ENCODE assay signal across 11 cellular contexts in the genomic region with DNA sequence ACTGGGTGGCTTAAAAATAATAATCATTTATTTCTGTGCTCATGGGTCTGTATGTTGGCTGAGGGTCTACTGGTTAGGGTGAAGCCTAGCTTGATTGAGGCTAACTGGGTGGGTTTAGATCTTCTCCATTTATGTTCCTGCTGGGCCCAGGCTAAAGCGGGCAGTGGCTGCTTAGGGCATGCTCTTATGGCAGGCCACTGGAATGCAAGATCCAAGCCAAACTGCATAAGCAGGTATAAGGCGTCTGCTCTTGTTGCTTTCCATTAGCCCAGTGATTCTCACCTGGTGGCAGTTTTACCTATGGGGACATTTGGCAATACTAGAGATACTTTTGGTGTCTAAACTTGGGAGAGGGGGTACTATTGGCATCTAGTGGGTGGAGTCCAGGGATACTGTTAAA. TPM values are rescaled to one million over a fixed set of nuclear protein-coding genes. Genes with fewer than 3 reads are reported as not detected.
DNase-seq lines count a peak whose midpoint lies in the region; ATAC-seq and TF ChIP-seq lines count a peak whose summit lies in the region.
"Had no signal": no experiment of that assay in that cellular context is flagged by ENCODE, and none has a peak within 500 bp of the region (broad histone marks: within the 10 kb centered on the region; RNA-seq: fewer than 3 reads in every experiment).

No MANE protein-coding gene starts in this region.

- no peak overlapping the region for H2BK120ac ChIP-seq in neuronal stem cell (ENCODE audit: low read depth, low read length)

- H3K4me1 ChIP-seq in neutrophil (ENCODE audit: control insufficient read depth in 1 of 2, insufficient read depth in 1 of 2, low read depth in 1 of 2, low read length in 1 of 2) (peaks cover 29 to 39% of the 10 kb centered on the region in 2 experiments), neuronal stem cell (ENCODE audit: control insufficient read depth in 2 of 2, insufficient read depth in 1 of 2, low read depth in 1 of 2, low read length in 2 of 2) (peaks cover 6 to 7% of the 10 kb centered on the region in 2 donors), esophagus muscularis mucosa (peaks cover 62 to 93% (median 70%) of the 10 kb centered on the region in 4 donors)

- H3K27me3 Mint-ChIP-seq in CD4-positive, alpha-beta T cell: no peaks in the 10 kb centered on the region
- no peaks in the 10 kb centered on the region for H3K27me3 Mint-ChIP-seq in HFFc6 (ENCODE audit: insufficient read depth)
- no peaks in the 10 kb centered on the region for H3K27me3 Mint-ChIP-seq in chondrocyte (ENCODE audit: low read depth)

- H3K18ac ChIP-seq in neuronal stem cell (ENCODE audit: low read length): no peak overlapping the region

- DNase-seq in CD4-positive, alpha-beta T cell: no peak
- DNase-seq in HFFc6: no peak
- no peak for DNase-seq in chondrocyte (ENCODE audit: low spot score)
- no peak for DNase-seq in NCI-H146 treated with DMSO at 0.1 percent for 48 hours (lab: John Stamatoyannopoulos, UW; ENCODE audit: unreplicated experiment)
- DNase-seq in neuronal stem cell (ENCODE audit: low spot score): no peak
- DNase-seq in esophagus muscularis mucosa (ENCODE audit: extremely low spot score): no peak
- DNase-seq: activated CD4-positive, CD25-positive, alpha-beta regulatory T cell treated with anti-CD3 and anti-CD28 coated beads, Interleukin-2, amount 50 U/mL, for 72 hours; DMS79; NCI-H1694; pancreas had no signal

- no peaks in the 10 kb centered on the region for H3K9me3 ChIP-seq in CD4-positive, alpha-beta T cell (ENCODE audit: control insufficient read depth, low read length)
- H3K9me3 ChIP-seq in neutrophil (no peaks in the 10 kb centered on the region), neuronal stem cell (replicated peaks in 1 of 2; ENCODE audit: control insufficient read depth in 2 of 2, insufficient read depth in 1 of 2, low read depth in 1 of 2, low read length in 2 of 2) (peaks cover 0 to 37% of the 10 kb centered on the region in 2 donors), esophagus muscularis mucosa (no peaks in the 10 kb centered on the region)
- H3K9me3 ChIP-seq: pancreas had no signal

- peak overlapping the region; percentile 67 for H3K4me3 Mint-ChIP-seq in CD4-positive, alpha-beta T cell
- peak overlapping the region; percentile 23; the same call in 1 of the 2 replicates for H3K4me3 Mint-ChIP-seq in HFFc6
- H3K4me3 Mint-ChIP-seq in chondrocyte (ENCODE audit: unreplicated experiment): no peak overlapping the region

- WGBS in neuronal stem cell (ENCODE audit: extremely low coverage in 2 of 2, insufficient read length in 2 of 2, insufficient replicate concordance in 1 of 2), 2 donors: no CpG with 5 or more reads among the region's 2 CpGs
- 94% methylated on average over 2 of the region's 2 CpGs for WGBS in esophagus muscularis mucosa

- intact Hi-C loops in CD4-positive, alpha-beta T cell (cut with DNase I, micrococcal nuclease): no loop called here
- intact Hi-C loops in esophagus muscularis mucosa (cut with DNase I): no loop called here

- H3K36me3 Mint-ChIP-seq in CD4-positive, alpha-beta T cell (ENCODE audit: low read depth): peaks cover 22% of the 10 kb centered on the region
- peaks cover 39% of the 10 kb centered on the region for H3K36me3 Mint-ChIP-seq in HFFc6 (ENCODE audit: low read depth)
- H3K36me3 Mint-ChIP-seq in chondrocyte (ENCODE audit: low read depth): peaks cover 10% of the 10 kb centered on the region

- no peak overlapping the region for H4K91ac ChIP-seq in neuronal stem cell (ENCODE audit: low read depth, low read length, poor library complexity)

- no peak overlapping the region for H3K4ac ChIP-seq in neuronal stem cell (ENCODE audit: low read length)

- POLR2A ChIA-PET in CD4-positive, alpha-beta T cell (lab: Charles Lee): no interaction called here

- CTCF ChIA-PET in CD4-positive, alpha-beta T cell (lab: Charles Lee): no interaction called here

- H2AFZ ChIP-seq in neuronal stem cell (ENCODE audit: low read length): no peak overlapping the region

- no peak for TF ChIP-seq POLR2A in esophagus muscularis mucosa (IDR thresholded peaks at IDR 0.05; ENCODE audit: low read depth)

- H2BK5ac ChIP-seq in neuronal stem cell (ENCODE audit: low read length): no peak overlapping the region

- no peak overlapping the region for H2BK12ac ChIP-seq in neuronal stem cell (ENCODE audit: low read length)

- H3K79me1 ChIP-seq in neuronal stem cell (ENCODE audit: low read depth, low read length): no peaks in the 10 kb centered on the region

- H3K36me3 ChIP-seq in neutrophil (no peaks in the 10 kb centered on the region), neuronal stem cell (replicated peaks in 1 of 2; ENCODE audit: control insufficient read depth in 2 of 2, insufficient read depth in 2 of 2, low read length in 2 of 2) (peaks cover 0 to 95% of the 10 kb centered on the region in 2 donors), esophagus muscularis mucosa (peaks cover 0 to 13% (median 0%) of the 10 kb centered on the region in 4 donors)
- H3K36me3 ChIP-seq: pancreas had no signal

- TF ChIP-seq EP300 in esophagus muscularis mucosa (IDR thresholded peaks at IDR 0.05): no peak

- no peak overlapping the region for H4K8ac ChIP-seq in neuronal stem cell (ENCODE audit: low read depth, low read length)

- H3K9me3 Mint-ChIP-seq in CD4-positive, alpha-beta T cell: no peaks in the 10 kb centered on the region
- H3K9me3 Mint-ChIP-seq in HFFc6 (no peaks in the 10 kb centered on the region), chondrocyte (ENCODE audit: low read depth) (peaks cover 5% of the 10 kb centered on the region)

- TF ChIP-seq CTCF in CD4-positive, alpha-beta T cell (IDR thresholded peaks at IDR 0.05): no peak
- TF ChIP-seq CTCF in HFFc6 (IDR thresholded peaks at IDR 0.05) (no peak), chondrocyte (IDR thresholded peaks at IDR 0.05) (no peak), neutrophil (IDR thresholded peaks at IDR 0.05) (no peak), esophagus muscularis mucosa (IDR thresholded peaks at IDR 0.05) (no peak)

- peaks cover 80% of the 10 kb centered on the region for H3K4me1 Mint-ChIP-seq in CD4-positive, alpha-beta T cell (ENCODE audit: low read depth)
- H3K4me1 Mint-ChIP-seq in HFFc6 (ENCODE audit: low read depth): peaks cover 76% of the 10 kb centered on the region
- H3K4me1 Mint-ChIP-seq in chondrocyte (ENCODE audit: low read depth): peaks cover 83% of the 10 kb centered on the region

- H3K23ac ChIP-seq in neuronal stem cell (ENCODE audit: low read depth, low read length, poor library complexity): no peak overlapping the region

- H2AK5ac ChIP-seq in neuronal stem cell (ENCODE audit: low read depth, low read length): no peak overlapping the region

- H3K14ac ChIP-seq in neuronal stem cell (ENCODE audit: low read length): no peak overlapping the region

- H3K4me3 ChIP-seq in neutrophil (ENCODE audit: low read depth in 1 of 2, low read length in 1 of 2): no peak overlapping the region
- H3K4me3 ChIP-seq in neuronal stem cell (ENCODE audit: low read length in 2 of 2): no peak overlapping the region
- H3K4me3 ChIP-seq in esophagus muscularis mucosa: no peak overlapping the region
- H3K4me3 ChIP-seq: pancreas had no signal

- no peak overlapping the region for H3K4me2 ChIP-seq in neuronal stem cell (ENCODE audit: insufficient read depth, low read length, poor library complexity, severe bottlenecking)

- no peaks in the 10 kb centered on the region for H3K27me3 ChIP-seq in CD4-positive, alpha-beta T cell (ENCODE audit: control insufficient read depth, insufficient read depth, low read length)
- H3K27me3 ChIP-seq in neutrophil: no peaks in the 10 kb centered on the region
- H3K27me3 ChIP-seq in neuronal stem cell (ENCODE audit: control insufficient read depth in 3 of 3, insufficient read depth in 3 of 3, low read depth in 1 of 3, low read length in 3 of 3): no peaks in the 10 kb centered on the region
- no peaks in the 10 kb centered on the region for H3K27me3 ChIP-seq in esophagus muscularis mucosa
- H3K27me3 ChIP-seq: pancreas had no signal

- H3K9ac ChIP-seq in neuronal stem cell (ENCODE audit: low read depth, low read length, poor library complexity): no peak overlapping the region

- ATAC-seq in CD4-positive, alpha-beta T cell (ENCODE audit: poor library complexity): no peak
- ATAC-seq: pancreas had no signal

- H3K27ac Mint-ChIP-seq in CD4-positive, alpha-beta T cell: peak overlapping the region; percentile 94
- H3K27ac Mint-ChIP-seq in HFFc6: peak overlapping the region; percentile 68
- peak overlapping the region; percentile 89 for H3K27ac Mint-ChIP-seq in chondrocyte (ENCODE audit: unreplicated experiment)

- H3K27ac ChIP-seq in CD4-positive, alpha-beta T cell (ENCODE audit: low read depth, low read length): peak overlapping the region; percentile 51
- H3K27ac ChIP-seq in neutrophil: peak overlapping the region; percentile 75
- H3K27ac ChIP-seq in neuronal stem cell (replicated peaks; ENCODE audit: low read length): no peak overlapping the region
- peak overlapping the region in 2 of 4 donors; percentile 57 to 68 for H3K27ac ChIP-seq in esophagus muscularis mucosa (replicated peaks in 1 of 4)
- H3K27ac ChIP-seq: pancreas had no signal

- no peak overlapping the region for H2BK15ac ChIP-seq in neuronal stem cell (ENCODE audit: low read length)

RNA-seq across cellular contexts. Expression of gene QKI, which starts 44.5 kb away (rescaled TPM):
- 10 to 100 TPM; 60.7 to 67.3 TPM for total RNA-seq in CD4-positive, alpha-beta T cell
- 10 to 100 TPM; 71.3 to 90.5 (median 85.1) TPM for total RNA-seq in HFFc6 (2021; fragmentation: NEBNext Ultra II Directional; extraction: Animal tissue kit (Norgen Biotek cat#: 25700))
- total RNA-seq in chondrocyte: 189 to 266 TPM (median 195 TPM) in 3 replicates
- 174 TPM for polyA plus RNA-seq in neuronal stem cell (2013, experiment 1 of 2)
- 177 TPM for polyA plus RNA-seq in neuronal stem cell (2013, experiment 2 of 2)
- 100 to 1,000 TPM; 176 to 290 (median 237) TPM for total RNA-seq in esophagus muscularis mucosa
